In genomic region chr17:40500190-40500589, GRCh38 we compare ENCODE assay signal across 13 cellular contexts. TPM values are rescaled to one million over a fixed set of nuclear protein-coding genes. Genes with fewer than 3 reads are reported as not detected.
DNase-seq lines count a peak whose midpoint lies in the region; ATAC-seq and TF ChIP-seq lines count a peak whose summit lies in the region.
"Had no signal": no experiment of that assay in that cellular context is flagged by ENCODE, and none has a peak within 500 bp of the region (broad histone marks: within the 10 kb centered on the region; RNA-seq: fewer than 3 reads in every experiment).

No MANE protein-coding gene starts in this region.

- ATAC-seq in GM18873 (IDR thresholded peaks at IDR 0.05; ENCODE audit: low FRiP score, unreplicated experiment): no peak

- CTCF ChIA-PET in activated CD4-positive, alpha-beta T cell treated with anti-CD3 and anti-CD28 coated beads, Interleukin-2, amount 10 ng/mL, durations not matched to agents 7 days and 5 days (lab: Charles Lee): interaction anchor here (0.5 to 1.3 kb wide), 2 partner anchors 10 to 38 kb away, joined by 4 to 5 read pairs; no protein-coding TSS in a partner anchor

- intact Hi-C loops in thyroid gland (cut with DNase I): no loop called here

- H3K27ac ChIP-seq in coronary artery (peak overlapping the region in 1 of 2 donors; percentile 76), thyroid gland (peak overlapping the region; percentile 89 to 98 (median 95))

- no peak overlapping the region for H3K4me3 Mint-ChIP-seq in activated CD4-positive, alpha-beta T cell treated with anti-CD3 and anti-CD28 coated beads, Interleukin-2, amount 10 ng/mL, durations not matched to agents 7 days and 5 days

- no peak for TF ChIP-seq CTCF in coronary artery (IDR thresholded peaks at IDR 0.05)
- no peak for TF ChIP-seq CTCF in thyroid gland (IDR thresholded peaks at IDR 0.05)

- peaks cover 4% of the 10 kb centered on the region for H3K36me3 Mint-ChIP-seq in activated CD4-positive, alpha-beta T cell treated with anti-CD3 and anti-CD28 coated beads, Interleukin-2, amount 10 ng/mL, durations not matched to agents 7 days and 5 days (ENCODE audit: low read depth)

- H3K27me3 Mint-ChIP-seq in activated CD4-positive, alpha-beta T cell treated with anti-CD3 and anti-CD28 coated beads, Interleukin-2, amount 10 ng/mL, durations not matched to agents 7 days and 5 days: peaks cover 5% of the 10 kb centered on the region

- no peaks in the 10 kb centered on the region for H3K27me3 ChIP-seq in mucosa of stomach (ENCODE audit: control insufficient read depth, insufficient read depth, low read length)
- no peaks in the 10 kb centered on the region for H3K27me3 ChIP-seq in thyroid gland
- H3K27me3 ChIP-seq: upper lobe of left lung had no signal

- no peak for TF ChIP-seq POLR2A in thyroid gland (IDR thresholded peaks at IDR 0.05)

- POLR2A ChIA-PET in activated CD4-positive, alpha-beta T cell treated with anti-CD3 and anti-CD28 coated beads, Interleukin-2, amount 10 ng/mL, durations not matched to agents 7 days and 5 days (lab: Charles Lee): no interaction called here

- H3K9ac ChIP-seq in mucosa of stomach (ENCODE audit: low read length): peak overlapping the region; percentile 5

- peaks cover 17% of the 10 kb centered on the region for H3K4me1 Mint-ChIP-seq in activated CD4-positive, alpha-beta T cell treated with anti-CD3 and anti-CD28 coated beads, Interleukin-2, amount 10 ng/mL, durations not matched to agents 7 days and 5 days

- H3K4me3 ChIP-seq in coronary artery (peak overlapping the region; percentile 45), mucosa of stomach (ENCODE audit: low read length) (peak overlapping the region; percentile 28), thyroid gland (replicated peaks in 1 of 3) (peak overlapping the region in 2 of 3 donors; percentile 20)

- H3K9me3 Mint-ChIP-seq in activated CD4-positive, alpha-beta T cell treated with anti-CD3 and anti-CD28 coated beads, Interleukin-2, amount 10 ng/mL, durations not matched to agents 7 days and 5 days: no peaks in the 10 kb centered on the region

- H3K36me3 ChIP-seq in mucosa of stomach (ENCODE audit: control insufficient read depth, insufficient read depth, low read length) (no peaks in the 10 kb centered on the region), thyroid gland (no peaks in the 10 kb centered on the region)
- H3K36me3 ChIP-seq: upper lobe of left lung had no signal

- H3K9me3 ChIP-seq in mucosa of stomach (ENCODE audit: control insufficient read depth, low read length) (no peaks in the 10 kb centered on the region), thyroid gland (no peaks in the 10 kb centered on the region)
- H3K9me3 ChIP-seq: upper lobe of left lung had no signal

- peak overlapping the region; percentile 20 for H3K27ac Mint-ChIP-seq in activated CD4-positive, alpha-beta T cell treated with anti-CD3 and anti-CD28 coated beads, Interleukin-2, amount 10 ng/mL, durations not matched to agents 7 days and 5 days

- WGBS in thyroid gland, 2 donors: 83 to 86% methylated on average over 11 of the region's 11 CpGs

- no peak for DNase-seq in activated CD4-positive, alpha-beta T cell treated with anti-CD3 and anti-CD28 coated beads, Interleukin-2, amount 10 ng/mL, durations not matched to agents 7 days and 5 days
- DNase-seq in activated CD4-positive, alpha-beta T cell treated with anti-CD3 and anti-CD28 coated beads, Interleukin-2, amount 50 U/mL, for 1 hour: no peak
- DNase-seq in coronary artery (ENCODE audit: low spot score) (no peak), thyroid gland (peak in 1 of 2 donors; percentile 19), medulla oblongata (ENCODE audit: extremely low spot score) (no peak), ecto neural progenitor cell (ENCODE audit: low spot score) (no peak)
- DNase-seq: activated CD4-positive, alpha-beta T cell treated with anti-CD3 and anti-CD28 coated beads, Interleukin-2, amount 50 U/mL, for 48 hours; T1000 had no signal

- peaks cover 41% of the 10 kb centered on the region for H3K4me1 ChIP-seq in mucosa of stomach (ENCODE audit: control insufficient read depth, insufficient read depth, low read length)
- H3K4me1 ChIP-seq in thyroid gland: peaks cover 25 to 53% of the 10 kb centered on the region in 2 donors

RNA-seq across cellular contexts. Expression of gene TNS4, which starts 1.2 kb away (rescaled TPM):
- total RNA-seq in activated CD4-positive, alpha-beta T cell treated with anti-CD3 and anti-CD28 coated beads, Interleukin-2, amount 10 ng/mL, durations not matched to agents 7 days and 5 days: 1 to 10 TPM; 3.5 to 3.7 TPM
- total RNA-seq in thyroid gland: 10 to 100 TPM in 2 of 4 donors, 1 to 10 TPM in 2; 5.4 to 24.7 (median 16.2) TPM
- total RNA-seq: M059J, pulmonary artery endothelial cell had no signal

RNA-seq across cellular contexts. Expression of gene IGFBP4, which starts 56.9 kb away (rescaled TPM):
- 10 to 100 TPM; 65.2 to 67.9 TPM for total RNA-seq in activated CD4-positive, alpha-beta T cell treated with anti-CD3 and anti-CD28 coated beads, Interleukin-2, amount 10 ng/mL, durations not matched to agents 7 days and 5 days
- total RNA-seq in thyroid gland: 100 to 1,000 TPM; 234 to 334 (median 274) TPM
